Comparison of ENCODE assay signal across 1 cellular context in the genomic region with DNA sequence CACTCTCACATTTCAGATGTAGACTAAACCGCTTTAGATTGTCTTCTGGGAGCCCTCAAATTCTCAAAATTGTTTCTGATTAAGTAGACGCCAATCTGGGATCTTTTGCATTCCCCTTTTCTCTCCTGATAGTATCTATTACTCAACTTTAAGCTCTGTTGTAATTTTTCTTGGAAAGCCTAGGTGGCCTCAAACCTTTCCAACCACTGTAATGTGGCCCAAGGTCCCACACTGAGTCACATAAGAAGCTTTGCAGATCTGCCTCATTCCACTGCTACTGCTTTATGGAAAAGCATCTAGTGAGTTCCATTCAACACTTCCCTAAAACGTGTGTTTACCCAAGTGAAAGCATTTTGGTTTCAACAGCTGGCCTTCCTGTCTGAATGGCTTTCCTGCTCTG.
TF ChIP-seq lines count a peak whose summit lies in the region.

No MANE protein-coding gene starts in this region.

TF ChIP-seq in HepG2, 621 proteins besides CTCF, POLR2A, EP300 and RAD21:
- TF ChIP-seq YEATS4 (CRISPR knock-in tag; IDR thresholded peaks at IDR 0.05; ENCODE audit: borderline replicate concordance): no peak
- no peak for TF ChIP-seq SPEN (CRISPR knock-in tag; IDR thresholded peaks at IDR 0.05; ENCODE audit: low read depth)
- TF ChIP-seq SRSF9 (IDR thresholded peaks at IDR 0.05; ENCODE audit: borderline replicate concordance, insufficient read depth, low read depth, low read length, poor library complexity, severe bottlenecking): no peak
- no peak for TF ChIP-seq ELF3 (CRISPR knock-in tag; IDR thresholded peaks at IDR 0.05)
- no peak for TF ChIP-seq GPBP1L1 (CRISPR knock-in tag; IDR thresholded peaks at IDR 0.05)
- TF ChIP-seq, protein P1, sequence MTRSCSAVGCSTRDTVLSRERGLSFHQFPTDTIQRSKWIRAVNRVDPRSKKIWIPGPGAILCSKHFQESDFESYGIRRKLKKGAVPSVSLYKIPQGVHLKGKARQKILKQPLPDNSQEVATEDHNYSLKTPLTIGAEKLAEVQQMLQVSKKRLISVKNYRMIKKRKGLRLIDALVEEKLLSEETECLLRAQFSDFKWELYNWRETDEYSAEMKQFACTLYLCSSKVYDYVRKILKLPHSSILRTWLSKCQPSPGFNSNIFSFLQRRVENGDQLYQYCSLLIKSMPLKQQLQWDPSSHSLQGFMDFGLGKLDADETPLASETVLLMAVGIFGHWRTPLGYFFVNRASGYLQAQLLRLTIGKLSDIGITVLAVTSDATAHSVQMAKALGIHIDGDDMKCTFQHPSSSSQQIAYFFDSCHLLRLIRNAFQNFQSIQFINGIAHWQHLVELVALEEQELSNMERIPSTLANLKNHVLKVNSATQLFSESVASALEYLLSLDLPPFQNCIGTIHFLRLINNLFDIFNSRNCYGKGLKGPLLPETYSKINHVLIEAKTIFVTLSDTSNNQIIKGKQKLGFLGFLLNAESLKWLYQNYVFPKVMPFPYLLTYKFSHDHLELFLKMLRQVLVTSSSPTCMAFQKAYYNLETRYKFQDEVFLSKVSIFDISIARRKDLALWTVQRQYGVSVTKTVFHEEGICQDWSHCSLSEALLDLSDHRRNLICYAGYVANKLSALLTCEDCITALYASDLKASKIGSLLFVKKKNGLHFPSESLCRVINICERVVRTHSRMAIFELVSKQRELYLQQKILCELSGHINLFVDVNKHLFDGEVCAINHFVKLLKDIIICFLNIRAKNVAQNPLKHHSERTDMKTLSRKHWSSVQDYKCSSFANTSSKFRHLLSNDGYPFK (CRISPR knock-in tag; IDR thresholded peaks at IDR 0.05; ENCODE audit: borderline replicate concordance): no peak
- TF ChIP-seq, protein P2, sequence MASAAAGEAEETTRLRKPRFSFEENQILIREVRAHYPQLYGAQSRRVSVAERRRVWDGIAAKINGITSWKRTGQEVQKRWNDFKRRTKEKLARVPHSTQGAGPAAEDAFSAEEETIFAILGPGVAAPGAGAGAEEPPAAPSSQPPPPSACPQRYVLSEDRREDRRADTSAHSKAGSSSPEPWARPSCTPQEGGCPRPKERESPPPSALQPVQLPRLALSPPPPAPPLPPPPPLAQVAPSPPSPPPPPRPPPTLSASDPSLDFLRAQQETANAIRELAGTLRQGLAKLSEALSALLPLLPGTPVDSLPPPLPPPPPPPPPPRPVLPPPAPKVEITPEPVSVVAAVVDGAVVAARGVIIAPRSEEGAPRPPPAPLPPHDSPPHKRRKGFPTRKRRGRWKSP (CRISPR knock-in tag; IDR thresholded peaks at IDR 0.05): no peak
- TF ChIP-seq, protein P3, sequence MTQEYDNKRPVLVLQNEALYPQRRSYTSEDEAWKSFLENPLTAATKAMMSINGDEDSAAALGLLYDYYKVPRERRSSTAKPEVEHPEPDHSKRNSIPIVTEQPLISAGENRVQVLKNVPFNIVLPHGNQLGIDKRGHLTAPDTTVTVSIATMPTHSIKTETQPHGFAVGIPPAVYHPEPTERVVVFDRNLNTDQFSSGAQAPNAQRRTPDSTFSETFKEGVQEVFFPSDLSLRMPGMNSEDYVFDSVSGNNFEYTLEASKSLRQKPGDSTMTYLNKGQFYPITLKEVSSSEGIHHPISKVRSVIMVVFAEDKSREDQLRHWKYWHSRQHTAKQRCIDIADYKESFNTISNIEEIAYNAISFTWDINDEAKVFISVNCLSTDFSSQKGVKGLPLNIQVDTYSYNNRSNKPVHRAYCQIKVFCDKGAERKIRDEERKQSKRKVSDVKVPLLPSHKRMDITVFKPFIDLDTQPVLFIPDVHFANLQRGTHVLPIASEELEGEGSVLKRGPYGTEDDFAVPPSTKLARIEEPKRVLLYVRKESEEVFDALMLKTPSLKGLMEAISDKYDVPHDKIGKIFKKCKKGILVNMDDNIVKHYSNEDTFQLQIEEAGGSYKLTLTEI (CRISPR knock-in tag; conservative IDR thresholded peaks at IDR 0.05): no peak
- no peak for TF ChIP-seq ZFP36L1 (CRISPR knock-in tag; IDR thresholded peaks at IDR 0.05)
- no peak for TF ChIP-seq MAX (IDR thresholded peaks at IDR 0.05)
- no peak for TF ChIP-seq GTF2F1 (IDR thresholded peaks at IDR 0.05; ENCODE audit: low read length)
- no peak for TF ChIP-seq PHF20 (CRISPR knock-in tag; IDR thresholded peaks at IDR 0.05)
- no peak for TF ChIP-seq ZSCAN21 (CRISPR knock-in tag; IDR thresholded peaks at IDR 0.05; ENCODE audit: borderline replicate concordance)
- TF ChIP-seq NCOA1 (CRISPR knock-in tag; IDR thresholded peaks at IDR 0.05): no peak
